ENCODE assay signal across 34 cellular contexts in genomic region chr16:80324371-80324770, GRCh38.
"Had no signal": no experiment of that assay in that cellular context is flagged by ENCODE, and none has a peak within 500 bp of the region (broad histone marks: within the 10 kb centered on the region; RNA-seq: fewer than 3 reads in every experiment).

No MANE protein-coding gene starts in this region.

- H3K36me3 ChIP-seq: esophagus squamous epithelium, WERI-Rb-1 had no signal

- H3K9me3 ChIP-seq: body of pancreas, esophagus squamous epithelium had no signal

- H3K4me1 ChIP-seq: body of pancreas, esophagus squamous epithelium had no signal

- FAIRE-seq: colon, endometrium, endothelial cell of umbilical vein, frontal cortex had no signal

- H3K27ac Mint-ChIP-seq: activated CD4-positive, alpha-beta memory T cell treated with anti-CD3 and anti-CD28 coated beads for 36 hours; activated CD4-positive, alpha-beta T cell treated with anti-CD3 and anti-CD28 coated beads for 36 hours; activated CD4-positive, alpha-beta T cell treated with anti-CD3 and anti-CD28 coated beads, Interleukin-2, amount 10 ng/mL, durations not matched to agents 24 days and 14 days; activated CD8-positive, alpha-beta memory T cell treated with anti-CD3 and anti-CD28 coated beads, Interleukin-2, amount 10 ng/mL, durations not matched to agents 7 days and 5 days; activated CD8-positive, alpha-beta T cell treated with anti-CD3 and anti-CD28 coated beads, Interleukin-2, amount 10 ng/mL, durations not matched to agents 7 days and 5 days; activated naive CD4-positive, alpha-beta T cell treated with anti-CD3 and anti-CD28 coated beads for 36 hours; activated naive CD8-positive, alpha-beta T cell; activated T-helper 1 cell treated with anti-CD3 and anti-CD28 coated beads, Interleukin-12 subunit alpha, Interleukin-12 subunit beta, Interleukin-2, Interleukin-4 antibody, amounts not matched to agents 30 ng/mL and 10 ng/mL and 1 ng/mL, durations not matched to agents 14 hours and 24 hours and 36 hours; activated T-helper 2 cell treated with anti-CD3 and anti-CD28 coated beads, Interferon-gamma antibody, Interleukin-2, Interleukin-4, amounts not matched to agents 10 μg/mL and 5 μg/mL and 100 μg/mL, durations not matched to agents 14 hours and 24 hours and 36 hours; T-helper 17 cell; T-helper 2 cell treated with Interferon-gamma antibody and Interleukin-4, amounts not matched to agents 5 μg/mL and 100 μg/mL, for 36 hours had no signal

- H3K27ac ChIP-seq: body of pancreas, epithelial cell of prostate, esophagus squamous epithelium, WERI-Rb-1 had no signal

- DNase-seq: activated CD4-positive, alpha-beta memory T cell treated with anti-CD3 and anti-CD28 coated beads for 36 hours; activated CD4-positive, alpha-beta T cell treated with anti-CD3 and anti-CD28 coated beads for 36 hours; activated CD4-positive, alpha-beta T cell treated with anti-CD3 and anti-CD28 coated beads, Interleukin-2, amount 10 ng/mL, durations not matched to agents 24 days and 14 days; activated CD4-positive, CD25-positive, alpha-beta regulatory T cell; activated CD4-positive, CD25-positive, alpha-beta regulatory T cell treated with anti-CD3 and anti-CD28 coated beads, Interleukin-2, amount 50 U/mL, for 72 hours; activated CD8-positive, alpha-beta memory T cell treated with anti-CD3 and anti-CD28 coated beads, Interleukin-2, amount 10 ng/mL, durations not matched to agents 7 days and 5 days; activated CD8-positive, alpha-beta memory T cell treated with anti-CD3 and anti-CD28 coated beads, Interleukin-2, amount 50 U/mL, for 4 hours; activated CD8-positive, alpha-beta T cell treated with anti-CD3 and anti-CD28 coated beads, Interleukin-2, amount 10 ng/mL, durations not matched to agents 7 days and 5 days; activated effector memory CD4-positive, alpha-beta T cell treated with anti-CD3 and anti-CD28 coated beads, Interleukin-2, amount 50 U/mL, for 16 hours; activated naive CD4-positive, alpha-beta T cell treated with anti-CD3 and anti-CD28 coated beads for 36 hours; activated T-cell treated with anti-CD3 and anti-CD28 coated beads, Interleukin-2, amount 50 U/mL, for 1 hour; activated T-cell treated with anti-CD3 and anti-CD28 coated beads, Interleukin-2, amount 50 U/mL, for 48 hours; amniotic stem cell; anterior cingulate cortex; body of pancreas; caudate nucleus; cortex of kidney; dermis blood vessel endothelial cell; effector CD4-positive, alpha-beta T cell; esophagus squamous epithelium; head of caudate nucleus; T-helper 1 cell; T-helper 17 cell; T1000; WERI-Rb-1 had no signal

- H3K4me3 Mint-ChIP-seq: activated CD4-positive, alpha-beta memory T cell treated with anti-CD3 and anti-CD28 coated beads for 36 hours; activated CD4-positive, alpha-beta T cell treated with anti-CD3 and anti-CD28 coated beads for 36 hours; activated CD4-positive, alpha-beta T cell treated with anti-CD3 and anti-CD28 coated beads, Interleukin-2, amount 10 ng/mL, durations not matched to agents 24 days and 14 days; activated CD8-positive, alpha-beta memory T cell treated with anti-CD3 and anti-CD28 coated beads, Interleukin-2, amount 10 ng/mL, durations not matched to agents 7 days and 5 days; activated CD8-positive, alpha-beta T cell treated with anti-CD3 and anti-CD28 coated beads, Interleukin-2, amount 10 ng/mL, durations not matched to agents 7 days and 5 days; activated naive CD4-positive, alpha-beta T cell treated with anti-CD3 and anti-CD28 coated beads for 36 hours; activated naive CD8-positive, alpha-beta T cell; activated T-helper 1 cell treated with anti-CD3 and anti-CD28 coated beads, Interleukin-12 subunit alpha, Interleukin-12 subunit beta, Interleukin-2, Interleukin-4 antibody, amounts not matched to agents 30 ng/mL and 10 ng/mL and 1 ng/mL, durations not matched to agents 14 hours and 24 hours and 36 hours; T-helper 17 cell; T-helper 2 cell treated with Interferon-gamma antibody and Interleukin-4, amounts not matched to agents 5 μg/mL and 100 μg/mL, for 36 hours had no signal

- H3K9me3 Mint-ChIP-seq: activated CD4-positive, alpha-beta memory T cell treated with anti-CD3 and anti-CD28 coated beads for 36 hours; activated CD4-positive, alpha-beta T cell treated with anti-CD3 and anti-CD28 coated beads, Interleukin-2, amount 10 ng/mL, durations not matched to agents 24 days and 14 days; activated naive CD4-positive, alpha-beta T cell treated with anti-CD3 and anti-CD28 coated beads for 36 hours; activated T-helper 1 cell treated with anti-CD3 and anti-CD28 coated beads, Interleukin-12 subunit alpha, Interleukin-12 subunit beta, Interleukin-2, Interleukin-4 antibody, amounts not matched to agents 30 ng/mL and 10 ng/mL and 1 ng/mL, durations not matched to agents 14 hours and 24 hours and 36 hours; activated T-helper 2 cell treated with anti-CD3 and anti-CD28 coated beads, Interferon-gamma antibody, Interleukin-2, Interleukin-4, amounts not matched to agents 10 μg/mL and 5 μg/mL and 100 μg/mL, durations not matched to agents 14 hours and 24 hours and 36 hours; T-helper 2 cell treated with Interferon-gamma antibody and Interleukin-4, amounts not matched to agents 5 μg/mL and 100 μg/mL, for 36 hours had no signal

- ATAC-seq: activated CD4-positive, alpha-beta T cell treated with anti-CD3 and anti-CD28 coated beads for 36 hours; activated CD8-positive, alpha-beta memory T cell treated with anti-CD3 and anti-CD28 coated beads, Interleukin-2, amount 10 ng/mL, durations not matched to agents 7 days and 5 days; activated CD8-positive, alpha-beta T cell treated with anti-CD3 and anti-CD28 coated beads, Interleukin-2, amount 10 ng/mL, durations not matched to agents 7 days and 5 days; body of pancreas; T-helper 17 cell had no signal

- H3K27me3 ChIP-seq: body of pancreas, esophagus squamous epithelium had no signal

- H3K4me3 ChIP-seq: body of pancreas, esophagus squamous epithelium had no signal

- H3K4me1 Mint-ChIP-seq: activated CD4-positive, alpha-beta T cell treated with anti-CD3 and anti-CD28 coated beads for 36 hours; activated CD4-positive, alpha-beta T cell treated with anti-CD3 and anti-CD28 coated beads, Interleukin-2, amount 10 ng/mL, durations not matched to agents 24 days and 14 days; activated CD8-positive, alpha-beta memory T cell treated with anti-CD3 and anti-CD28 coated beads, Interleukin-2, amount 10 ng/mL, durations not matched to agents 7 days and 5 days; T-helper 17 cell had no signal

- H3K36me3 Mint-ChIP-seq: activated CD4-positive, alpha-beta memory T cell treated with anti-CD3 and anti-CD28 coated beads for 36 hours; activated CD8-positive, alpha-beta memory T cell treated with anti-CD3 and anti-CD28 coated beads, Interleukin-2, amount 10 ng/mL, durations not matched to agents 7 days and 5 days; activated naive CD8-positive, alpha-beta T cell had no signal
